Comparison of ENCODE assay signal across 8 cellular contexts in genomic region chr10:26696786-26697162, GRCh38. TPM values are rescaled to one million over a fixed set of nuclear protein-coding genes. Genes with fewer than 3 reads are reported as not detected.
DNase-seq lines count a peak whose midpoint lies in the region; ATAC-seq, FAIRE-seq and TF ChIP-seq lines count a peak whose summit lies in the region.

No MANE protein-coding gene starts in this region.

- H3K4me3 ChIP-seq in HUES48 (ENCODE audit: low read depth, low read length) (peak overlapping the region; percentile 99), K562 (peak overlapping the region; percentile 98), mononuclear cell (ENCODE audit: low read length) (peak overlapping the region; percentile 91)

- WGBS in K562 (ENCODE audit: insufficient coverage, low coverage, missing lambda C conversion rate), result 21% methylated on average over 11 of the region's 11 CpGs

- no peak for TF ChIP-seq RAD21 in K562 (CRISPR knock-in tag; conservative IDR thresholded peaks at IDR 0.05 in 1 of 2, IDR thresholded peaks at IDR 0.05 in 1 of 2)

- peaks cover 52% of the 10 kb centered on the region for H3K79me2 ChIP-seq in K562 (ENCODE audit: control insufficient read depth, insufficient read depth, low read length)

- H3K9me3 ChIP-seq in HUES48 (ENCODE audit: control insufficient read depth, insufficient read depth, low read length) (no peaks in the 10 kb centered on the region), K562 (replicated peaks; ENCODE audit: control insufficient read depth, insufficient read depth, low read depth, low read length) (no peaks in the 10 kb centered on the region), mononuclear cell (ENCODE audit: low read depth, low read length) (no peaks in the 10 kb centered on the region)

- ATAC-seq in GM18870 (IDR thresholded peaks at IDR 0.05; ENCODE audit: unreplicated experiment) (peak; percentile 9), K562 (peak; percentile 12), GM21786 (IDR thresholded peaks at IDR 0.05; ENCODE audit: unreplicated experiment) (no peak)

- DNase-seq in K562 (ENCODE audit: extremely low read depth in 1 of 4, low spot score in 3 of 4) (no peak), cerebellar nuclear complex (lab: John Stamatoyannopoulos, UW) (no peak), NCI-H1694 (lab: John Stamatoyannopoulos, UW) (no peak)
- no peak for DNase-seq in activated CD4-positive, alpha-beta T cell treated with anti-CD3 and anti-CD28 coated beads for 4 hours

- peak overlapping the region; percentile 86 for H3K27ac ChIP-seq in HUES48 (ENCODE audit: low read depth, low read length)
- peak overlapping the region; percentile 93 for H3K27ac ChIP-seq in K562 (ENCODE audit: extremely low read depth, low read depth, low read length)

- TF ChIP-seq POLR2A in K562 (conservative IDR thresholded peaks at IDR 0.05), result no peak

- no peaks in the 10 kb centered on the region for H4K20me1 ChIP-seq in K562 (replicated peaks; ENCODE audit: control insufficient read depth, insufficient read depth, low read length)

- no peaks in the 10 kb centered on the region for H3K9me1 ChIP-seq in K562 (ENCODE audit: control insufficient read depth, insufficient read depth, low read length)

- H3K9ac ChIP-seq in HUES48 (ENCODE audit: low read depth, low read length) (peak overlapping the region; percentile 79), K562 (ENCODE audit: insufficient read depth in 1 of 2, low read depth in 2 of 2, low read length in 2 of 2) (peak overlapping the region; percentile 96 to 99)

- H3K36me3 ChIP-seq in HUES48 (ENCODE audit: control insufficient read depth, insufficient read depth, low read length) (peaks cover 9% of the 10 kb centered on the region), K562 (ENCODE audit: control insufficient read depth, insufficient read depth, low read length) (peaks cover 31% of the 10 kb centered on the region)

- peak overlapping the region; percentile 98 for H3K4me2 ChIP-seq in K562 (ENCODE audit: insufficient read depth, low read length)

- TF ChIP-seq EP300 in K562 (IDR thresholded peaks at IDR 0.05; ENCODE audit: low read length), result no peak

- CTCF ChIA-PET in K562 (lab: Yijun Ruan, JAX; ENCODE audit: low intra/inter-chr PET ratio), result no interaction called here

- FAIRE-seq in K562 (lab: Jason Lieb, UNC), result peak; percentile 32

- in situ Hi-C loops in K562 (cut with MboI), result no loop called here

- intact Hi-C loops in K562 (cut with micrococcal nuclease), result no loop called here

- peak overlapping the region; percentile 98 for H2AFZ ChIP-seq in K562 (ENCODE audit: low read depth, low read length)

- no peak for TF ChIP-seq CTCF in K562 (IDR thresholded peaks at IDR 0.05 in 2 of 3, conservative IDR thresholded peaks at IDR 0.05 in 1 of 3; ENCODE audit: insufficient read depth in 2 of 3, low read depth in 1 of 3, low read length in 3 of 3)

- POLR2A ChIA-PET in K562 (lab: Yijun Ruan, JAX), result interaction anchor here (0.5 to 1.2 kb wide), 3 partner anchors 11 to 918 kb away, joined by 3 to 6 read pairs (median 4); no protein-coding TSS in a partner anchor

- BruUV-seq in K562 (replicated peaks; lab: Mats Ljungman, UMichigan), result TSS peak; percentile 92

- H3K4me1 ChIP-seq in HUES48 (ENCODE audit: control insufficient read depth, insufficient read depth, low read length) (0 out of 2 replicates have a peak, but pooled peaks cover 4% of the 10 kb centered on the region), K562 (replicated peaks in 1 of 2; ENCODE audit: control insufficient read depth in 2 of 2, insufficient read depth in 2 of 2, low read length in 2 of 2) (peaks cover 4 to 12% of the 10 kb centered on the region in 2 experiments; a peak in 4 of 5 replicates), mononuclear cell (ENCODE audit: insufficient read depth, low read length) (peaks cover 36% of the 10 kb centered on the region)

- H3K27me3 ChIP-seq in HUES48 (ENCODE audit: control insufficient read depth, insufficient read depth, low read length), result no peaks in the 10 kb centered on the region
- H3K27me3 ChIP-seq in K562 (ENCODE audit: control insufficient read depth in 2 of 2, insufficient read depth in 2 of 2, low read length in 2 of 2), result no peaks in the 10 kb centered on the region
- H3K27me3 ChIP-seq in mononuclear cell (ENCODE audit: insufficient read depth, low read length), result no peaks in the 10 kb centered on the region

TF ChIP-seq in K562, 482 proteins besides CTCF, POLR2A, EP300 and RAD21 (continues in another document):
- TF ChIP-seq BHLHE40 (IDR thresholded peaks at IDR 0.05; ENCODE audit: low read length), result peak; percentile 65; the same call in 1 of the 2 replicates
- peak in 1 of 2 experiments; percentile 17; a peak in 1 of 4 replicates for TF ChIP-seq MNT (conservative IDR thresholded peaks at IDR 0.05)
- TF ChIP-seq ZNF184 (CRISPR knock-in tag; IDR thresholded peaks at IDR 0.05), result no peak
- 0 out of 2 replicates have a peak, but pooled peaks have one; percentile 2 for TF ChIP-seq JUN (IDR thresholded peaks at IDR 0.05; ENCODE audit: borderline replicate concordance, low read depth, low read length)
- no peak for TF ChIP-seq JUN (CRISPR knock-in tag; IDR thresholded peaks at IDR 0.05; ENCODE audit: borderline replicate concordance)
- TF ChIP-seq ZNF124 (CRISPR knock-in tag; IDR thresholded peaks at IDR 0.05), result no peak
- TF ChIP-seq CEBPB (tag; IDR thresholded peaks at IDR 0.05), result peak; percentile 97
- TF ChIP-seq TEAD4 (IDR thresholded peaks at IDR 0.05; ENCODE audit: low read length), result no peak
- no peak for TF ChIP-seq TEAD4 (CRISPR knock-in tag; IDR thresholded peaks at IDR 0.05; ENCODE audit: borderline replicate concordance)

RNA-seq across cellular contexts. Expression of gene PDSS1, which starts 0.7 kb away (rescaled TPM):
- 36.2 and 51.4 TPM in 2 replicates for total RNA-seq in K562 (2011; cell fraction: chromatin; rRNA removed; ENCODE audit: low replicate concordance)
- 23.7 and 29.5 TPM in 2 replicates for total RNA-seq in K562 (2011; cell fraction: nucleolus; rRNA removed)
- 31.1 and 36.9 TPM in 2 replicates for total RNA-seq in K562 (2011; cell fraction: nucleoplasm; rRNA removed)
- total RNA-seq in K562 (2014; rRNA removed), result 44.9 and 48.4 TPM in 2 replicates
- total RNA-seq in K562 (2014; rRNA removed; fragmentation: Illumina TruSeq; extraction: Trizol), result 35.7 and 36.6 TPM in 2 replicates
- total RNA-seq in K562 (2015; rRNA removed; fragmentation: Illumina TruSeq; extraction: Trizol), result 42.8 and 45.3 TPM in 2 replicates
- total RNA-seq in K562 (2021), result 30.9 and 36.5 TPM in 2 replicates
- polyA plus RNA-seq in K562 (2011; rRNA removed), result 48.0 and 59.5 TPM in 2 replicates
- polyA plus RNA-seq in K562 (2011; cell fraction: cytosol; rRNA removed), result 28.5 and 38.2 TPM in 2 replicates
- polyA plus RNA-seq in K562 (2011; cell fraction: nucleus; rRNA removed), result 50.4 and 58.2 TPM in 2 replicates
- 15.5 and 23.2 TPM in 2 replicates for polyA plus RNA-seq in K562 (2012)
- 32.4 and 48.3 TPM in 2 replicates for polyA plus RNA-seq in K562 (2014; fragmentation: Illumina TruSeq; extraction: Trizol)
- polyA plus RNA-seq in K562 (2014; fragmentation: Nextera tagmentation; extraction: Ambion mirVana), result 10 to 100 TPM; 11.0 to 18.2 TPM
- 52.2 and 55.6 TPM in 2 replicates for polyA plus RNA-seq in K562 (2014; rRNA removed)
- 45.0 and 56.8 TPM in 2 replicates for polyA minus RNA-seq in K562 (2011; rRNA and poly(A)+ RNA removed)
- polyA minus RNA-seq in K562 (2011; cell fraction: cytosol; rRNA and poly(A)+ RNA removed), result 10.6 and 19.2 TPM in 2 replicates
- 24.8 and 41.7 TPM in 2 replicates for polyA minus RNA-seq in K562 (2011; cell fraction: nucleus; rRNA and poly(A)+ RNA removed)
- total RNA-seq in mononuclear cell, result 2.4 TPM
